ENCODE assay signal across 21 cellular contexts in the genomic region with DNA sequence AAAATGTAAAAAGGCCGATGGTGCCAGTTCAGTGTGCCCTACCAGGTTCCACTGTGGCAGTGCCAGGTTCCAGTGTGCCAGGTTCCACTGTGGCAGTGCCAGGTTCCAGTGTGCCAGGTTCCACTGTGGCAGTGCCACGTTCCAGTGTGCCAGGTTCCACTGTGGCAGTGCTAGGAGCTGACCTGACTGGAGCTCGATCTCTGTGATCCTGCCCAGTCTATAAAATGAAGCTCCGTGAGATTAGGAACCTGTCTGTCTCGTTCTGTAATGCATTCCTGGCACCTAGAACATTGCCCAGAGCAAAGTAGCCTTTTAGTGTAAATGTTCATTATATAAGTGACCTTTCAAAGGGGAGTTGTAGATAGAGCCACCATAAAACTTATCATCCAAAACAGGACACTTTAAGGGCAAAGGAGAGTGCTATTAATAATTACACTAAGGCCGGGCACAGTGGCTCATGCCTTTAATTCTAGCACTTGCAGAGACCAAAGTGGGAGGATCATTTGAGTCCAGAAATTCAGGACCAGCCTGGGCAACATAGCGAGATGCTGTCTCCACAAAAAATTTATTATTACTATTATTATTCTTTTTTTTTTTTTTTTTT. TPM values are rescaled to one million over a fixed set of nuclear protein-coding genes. Genes with fewer than 3 reads are reported as not detected.
DNase-seq lines count a peak whose midpoint lies in the region; TF ChIP-seq lines count a peak whose summit lies in the region.
"Had no signal": no experiment of that assay in that cellular context is flagged by ENCODE, and none has a peak within 500 bp of the region (broad histone marks: within the 10 kb centered on the region; RNA-seq: fewer than 3 reads in every experiment).

No MANE protein-coding gene starts in this region.

- H2BK12ac ChIP-seq in trophoblast cell (ENCODE audit: low read length): no peak overlapping the region

- peaks cover 13% of the 10 kb centered on the region for H3K4me1 Mint-ChIP-seq in Caco-2 (ENCODE audit: low read depth, unreplicated experiment)

- H3K79me1 ChIP-seq in trophoblast cell (ENCODE audit: low read length): no peaks in the 10 kb centered on the region

- H3K9me3 Mint-ChIP-seq in Caco-2 (ENCODE audit: unreplicated experiment): no peaks in the 10 kb centered on the region
- H3K9me3 Mint-ChIP-seq: CD4-positive, alpha-beta memory T cell had no signal

- H3K27ac Mint-ChIP-seq in Caco-2 (ENCODE audit: unreplicated experiment): peak overlapping the region; percentile 54

- H3K9ac ChIP-seq in Loucy (ENCODE audit: low read depth, low read length, poor library complexity, severe bottlenecking) (no peak overlapping the region), trophoblast cell (ENCODE audit: low read length) (no peak overlapping the region)
- H3K9ac ChIP-seq: KMS-11 had no signal

- H3K4me3 ChIP-seq in Caco-2 (ENCODE audit: low read depth, low read length): no peak overlapping the region
- H3K4me3 ChIP-seq in Loucy (ENCODE audit: low read length, poor library complexity, severe bottlenecking): no peak overlapping the region
- H3K4me3 ChIP-seq in left ventricle myocardium inferior: no peak overlapping the region
- no peak overlapping the region for H3K4me3 ChIP-seq in trophoblast cell (ENCODE audit: low read depth, low read length)
- H3K4me3 ChIP-seq in uterus: no peak overlapping the region
- H3K4me3 ChIP-seq: GM12878, Peyer's patch had no signal

- H2AFZ ChIP-seq in Loucy (ENCODE audit: low read length) (peak overlapping the region; percentile 44; the same call in 1 of the 2 replicates), trophoblast cell (ENCODE audit: insufficient read depth, low read length, poor library complexity) (no peak overlapping the region)

- H3K79me2 ChIP-seq in Loucy (ENCODE audit: insufficient read depth, low read length) (no peaks in the 10 kb centered on the region), trophoblast cell (ENCODE audit: control insufficient read depth, insufficient read depth, low read length, poor library complexity) (no peaks in the 10 kb centered on the region)

- CTCF ChIA-PET in Caco-2 (lab: Charles Lee): interaction anchor here (1.0 kb wide), 1 partner anchor 129 kb away, joined by 6 read pairs; no protein-coding TSS in a partner anchor

- H4K8ac ChIP-seq in trophoblast cell (ENCODE audit: low read depth, low read length): no peak overlapping the region

- H4K12ac ChIP-seq in trophoblast cell (ENCODE audit: low read depth, low read length): no peak overlapping the region

- DNase-seq in Caco-2 (peak; percentile 54 to 68), left ventricle myocardium inferior (no peak), trophoblast cell (peak; percentile 89 to 97), NCI-H187 (lab: John Stamatoyannopoulos, UW) (no peak), uterus (no peak), NCI-H2196 (lab: John Stamatoyannopoulos, UW; ENCODE audit: unreplicated experiment) (no peak)
- DNase-seq: BE2C; CD4-positive, alpha-beta memory T cell; DND-41; GDM1; GOT3; MM.1S; NCI-H1092 treated with DMSO at 0.1 percent for 48 hours; NCI-H2227 treated with DMSO at 0.1 percent for 48 hours; NCI-H524 treated with DMSO at 0.1 percent for 48 hours; SHP77 had no signal

- H3K27me3 ChIP-seq in Caco-2 (replicated peaks; ENCODE audit: control insufficient read depth, insufficient read depth, low read length) (no peaks in the 10 kb centered on the region), Loucy (ENCODE audit: insufficient read depth, low read length, poor library complexity, severe bottlenecking) (no peaks in the 10 kb centered on the region), left ventricle myocardium inferior (ENCODE audit: low read depth) (no peaks in the 10 kb centered on the region), trophoblast cell (ENCODE audit: insufficient read depth, low read length) (no peaks in the 10 kb centered on the region), uterus (no peaks in the 10 kb centered on the region)
- H3K27me3 ChIP-seq: BE2C, Peyer's patch had no signal

- H3K36me3 ChIP-seq in Caco-2 (ENCODE audit: control insufficient read depth, insufficient read depth, low read length) (no peaks in the 10 kb centered on the region), Loucy (ENCODE audit: insufficient read depth, low read length) (no peaks in the 10 kb centered on the region), left ventricle myocardium inferior (no peaks in the 10 kb centered on the region), trophoblast cell (ENCODE audit: control insufficient read depth in 1 of 2, insufficient read depth in 2 of 2, low read length in 2 of 2) (no peaks in the 10 kb centered on the region), uterus (no peaks in the 10 kb centered on the region)
- H3K36me3 ChIP-seq: BE2C, Peyer's patch had no signal

- no peaks in the 10 kb centered on the region for H3K9me2 ChIP-seq in Loucy (replicated peaks; ENCODE audit: low read depth, low read length)

- H2BK5ac ChIP-seq in trophoblast cell (ENCODE audit: low read depth, low read length, poor library complexity): no peak overlapping the region

- intact Hi-C loops in Caco-2 (cut with micrococcal nuclease; ENCODE audit: unreplicated experiment) (no loop called here), left ventricle myocardium inferior (cut with micrococcal nuclease) (no loop called here), uterus (cut with DNase I; ENCODE audit: low total_unique reads) (no loop called here)

- no peak overlapping the region for H2AK5ac ChIP-seq in trophoblast cell (ENCODE audit: low read length)

- H2BK120ac ChIP-seq in trophoblast cell (ENCODE audit: insufficient read depth, low read length, poor library complexity): no peak overlapping the region

- POLR2A ChIA-PET in Caco-2 (lab: Charles Lee): no interaction called here

- H3K4me1 ChIP-seq in Caco-2 (peaks cover 11% of the 10 kb centered on the region), Loucy (ENCODE audit: insufficient read depth, low read length, poor library complexity, severe bottlenecking) (no peaks in the 10 kb centered on the region), left ventricle myocardium inferior (peaks cover 9% of the 10 kb centered on the region), trophoblast cell (ENCODE audit: control insufficient read depth in 1 of 2, insufficient read depth in 2 of 2, low read length in 2 of 2) (peaks cover 0 to 3% of the 10 kb centered on the region in 2 experiments), uterus (no peaks in the 10 kb centered on the region)
- H3K4me1 ChIP-seq: BE2C, Peyer's patch had no signal

- H3K27ac ChIP-seq in left ventricle myocardium inferior (replicated peaks): peak overlapping the region; percentile 56
- no peak overlapping the region for H3K27ac ChIP-seq in trophoblast cell (ENCODE audit: low read depth, low read length)
- no peak overlapping the region for H3K27ac ChIP-seq in uterus
- H3K27ac ChIP-seq: KMS-11 had no signal

- TF ChIP-seq CTCF in Caco-2 (IDR thresholded peaks at IDR 0.05; ENCODE audit: insufficient read depth in 1 of 2, low read depth in 1 of 2, low read length in 1 of 2, severe bottlenecking in 1 of 2, unreplicated experiment in 1 of 2) (no peak), Loucy (conservative IDR thresholded peaks at IDR 0.05; ENCODE audit: low read length) (no peak), left ventricle myocardium inferior (IDR thresholded peaks at IDR 0.05; ENCODE audit: borderline replicate concordance) (no peak), uterus (IDR thresholded peaks at IDR 0.05) (no peak)

- peak overlapping the region; percentile 32 for H3K4me3 Mint-ChIP-seq in Caco-2 (ENCODE audit: unreplicated experiment)
- H3K4me3 Mint-ChIP-seq: CD4-positive, alpha-beta memory T cell had no signal

- no peak overlapping the region for H4K91ac ChIP-seq in trophoblast cell (ENCODE audit: low read depth, low read length)

- BruUV-seq in Caco-2 (replicated peaks; lab: Mats Ljungman, UMichigan): no TSS peak

- TF ChIP-seq POLR2A in uterus (IDR thresholded peaks at IDR 0.05): no peak

- H3K4ac ChIP-seq in trophoblast cell (ENCODE audit: low read depth, low read length): no peak overlapping the region

- H3K14ac ChIP-seq in trophoblast cell (ENCODE audit: low read length): no peak overlapping the region

- H4K20me1 ChIP-seq in Loucy (ENCODE audit: insufficient read depth, low read length, poor library complexity, severe bottlenecking): no peaks in the 10 kb centered on the region

- H3K23ac ChIP-seq in trophoblast cell (ENCODE audit: low read length): no peak overlapping the region

- no peak overlapping the region for H3K4me2 ChIP-seq in Loucy (ENCODE audit: low read depth, low read length, poor library complexity, severe bottlenecking)
- no peak overlapping the region for H3K4me2 ChIP-seq in trophoblast cell (ENCODE audit: low read length)
- H3K4me2 ChIP-seq: KMS-11 had no signal

- H3K9me3 ChIP-seq in Caco-2 (no peaks in the 10 kb centered on the region), Loucy (ENCODE audit: insufficient read depth, low read depth, low read length) (no peaks in the 10 kb centered on the region), left ventricle myocardium inferior (replicated peaks) (no peaks in the 10 kb centered on the region), trophoblast cell (ENCODE audit: insufficient read depth, low read depth, low read length) (no peaks in the 10 kb centered on the region), uterus (no peaks in the 10 kb centered on the region)
- H3K9me3 ChIP-seq: BE2C, Peyer's patch had no signal

- no peaks in the 10 kb centered on the region for H3K27me3 Mint-ChIP-seq in Caco-2 (ENCODE audit: insufficient read depth, unreplicated experiment)
- H3K27me3 Mint-ChIP-seq: CD4-positive, alpha-beta memory T cell had no signal

- no CpG with 5 or more reads among the region's 7 CpGs for WGBS in trophoblast cell (ENCODE audit: extremely low coverage, insufficient coverage, insufficient read length)

- peaks cover 5% of the 10 kb centered on the region for H3K36me3 Mint-ChIP-seq in Caco-2 (ENCODE audit: insufficient read depth, unreplicated experiment)
- H3K36me3 Mint-ChIP-seq: CD4-positive, alpha-beta memory T cell had no signal

- H3F3A ChIP-seq in Loucy (ENCODE audit: low read depth): no peaks in the 10 kb centered on the region

- no peak overlapping the region for H3K18ac ChIP-seq in trophoblast cell (ENCODE audit: low read length)

RNA-seq across cellular contexts. Expression of a gene that starts 36.0 kb away (rescaled TPM):
- total RNA-seq in Caco-2 (2022) (0.97 and 1.1 TPM in 2 replicates), left ventricle myocardium inferior (1.4 TPM), uterus (1 to 10 TPM in 2 of 4 donors, under 1 TPM in 1, not detected in 1; 0.69 to 2.4 (median 1.7) TPM)
- 0.59 and 0.65 TPM in 2 replicates for polyA plus RNA-seq in trophoblast cell (2013)
- total RNA-seq: CD4-positive, alpha-beta memory T cell; GM12878; Peyer's patch had no signal
- polyA plus RNA-seq: CD4-positive, alpha-beta memory T cell had no signal

RNA-seq across cellular contexts. Expression of a gene that starts 39.1 kb away (rescaled TPM):
- total RNA-seq in Caco-2 (2022) (not detected in 2 replicates), left ventricle myocardium inferior (0.58 TPM), uterus (not detected)
- polyA plus RNA-seq in trophoblast cell (2013): not detected in 2 replicates
- total RNA-seq: CD4-positive, alpha-beta memory T cell; GM12878; HepG2; Peyer's patch had no signal
- polyA plus RNA-seq: CD4-positive, alpha-beta memory T cell; GM12878; HepG2 had no signal

Comparison
In these comparisons a context has a peak if more than half of its experiments do, and no peak if none do; other contexts are left out.
1. DNase-seq: peak in Caco-2 (2 of 2) and trophoblast cell (2 of 2); none in left ventricle myocardium inferior (single experiment), NCI-H187 (0 of 2), uterus (0 of 2) and NCI-H2196 (single experiment).